ENCODE assay signal across 5 cellular contexts in genomic region chr1:44699375-44699774, GRCh38. TPM values are rescaled to one million over a fixed set of nuclear protein-coding genes. Genes with fewer than 3 reads are reported as not detected.
"Had no signal": no experiment of that assay in that cellular context is flagged by ENCODE, and none has a peak within 500 bp of the region (broad histone marks: within the 10 kb centered on the region; RNA-seq: fewer than 3 reads in every experiment).

No MANE protein-coding gene starts in this region.

RNA-seq across cellular contexts. Expression of gene ARMH1, which starts 24.9 kb away (rescaled TPM):
- total RNA-seq: HepG2, HT1080 had no signal

RNA-seq across cellular contexts. Expression of gene RNU5D-1, which starts 31.6 kb away (rescaled TPM):
- total RNA-seq: HT-29, HT1080, IMR-90 had no signal
- polyA plus RNA-seq: HepG2, IgD-negative memory B cell, IMR-90 had no signal
